In genomic region chr9:79335987-79336386, GRCh38 we compare ENCODE assay signal across 33 cellular contexts.
DNase-seq lines count a peak whose midpoint lies in the region; ATAC-seq, FAIRE-seq and TF ChIP-seq lines count a peak whose summit lies in the region.
"Had no signal": no experiment of that assay in that cellular context is flagged by ENCODE, and none has a peak within 500 bp of the region (broad histone marks: within the 10 kb centered on the region; RNA-seq: fewer than 3 reads in every experiment).

No MANE protein-coding gene starts in this region.

- WGBS in spleen, 5 donors: 74 to 100% (median 89%) methylated on average over 1 of the region's 1 CpG

- H3K9me3 Mint-ChIP-seq in GM23338: peaks cover 11% of the 10 kb centered on the region; the same call in 2 of the 3 replicates
- H3K9me3 Mint-ChIP-seq: CD4-positive, alpha-beta T cell had no signal

- no peak for TF ChIP-seq POLR2A in spleen (IDR thresholded peaks at IDR 0.05)

- no peak for ATAC-seq in GM23338
- no peak for ATAC-seq in GM18502 (IDR thresholded peaks at IDR 0.05; ENCODE audit: poor library complexity, unreplicated experiment)
- ATAC-seq: A549; CD8-positive, alpha-beta T cell had no signal

- intact Hi-C loops in kidney (cut with DNase I): no loop called here
- intact Hi-C loops in spleen (cut with DNase I; ENCODE audit: low total_unique reads): no loop called here

- H3K4me1 ChIP-seq in kidney (ENCODE audit: control insufficient read depth in 1 of 2, insufficient read depth in 1 of 2, low read depth in 1 of 2, low read length in 2 of 2): no peaks in the 10 kb centered on the region
- H3K4me1 ChIP-seq in spleen: no peaks in the 10 kb centered on the region
- H3K4me1 ChIP-seq in GM23338 (ENCODE audit: insufficient read depth): no peaks in the 10 kb centered on the region
- H3K4me1 ChIP-seq: A549, BE2C, BLaER1, Caco-2 had no signal

- peak; percentile 51 for DNase-seq in kidney
- DNase-seq in spleen: peak; percentile 52
- DNase-seq in GM23338 (ENCODE audit: low spot score): no peak
- DNase-seq: 8988T; ACHN; AML-193; BE2C; C1 segment of cervical spinal cord; Caco-2; Calu3; CD4-positive, alpha-beta memory T cell; CD4-positive, alpha-beta T cell; CD4-positive, CD25-positive, alpha-beta regulatory T cell; CD8-positive, alpha-beta memory T cell; CD8-positive, alpha-beta T cell; COR-L47; DMS 273 treated with DMSO at 0.1 percent for 48 hours; DMS153; DMS53; DMS79; DMS79 treated with DMSO at 0.1 percent for 48 hours; DND-41; EL had no signal

- H3K27me3 Mint-ChIP-seq in GM23338 (ENCODE audit: insufficient read depth, low read depth, poor library complexity): no peaks in the 10 kb centered on the region
- H3K27me3 Mint-ChIP-seq: CD4-positive, CD25-positive, alpha-beta regulatory T cell had no signal

- H3K4me3 Mint-ChIP-seq in GM23338: no peak overlapping the region
- H3K4me3 Mint-ChIP-seq: B cell; CD14-positive monocyte; CD4-positive, alpha-beta memory T cell; CD4-positive, alpha-beta T cell; CD4-positive, CD25-positive, alpha-beta regulatory T cell; CD8-positive, alpha-beta memory T cell; CD8-positive, alpha-beta T cell had no signal

- TF ChIP-seq CTCF in kidney (IDR thresholded peaks at IDR 0.05; ENCODE audit: borderline replicate concordance, extremely low read depth, insufficient read depth) (no peak), spleen (IDR thresholded peaks at IDR 0.05 in 8 of 11, conservative IDR thresholded peaks at IDR 0.05 in 3 of 11) (no peak), GM23338 (conservative IDR thresholded peaks at IDR 0.05; ENCODE audit: low read depth in 2 of 2) (no peak)

- H3K9me3 ChIP-seq in kidney (ENCODE audit: control insufficient read depth in 1 of 2, low read length in 2 of 2): peaks cover 0 to 13% of the 10 kb centered on the region in 2 donors
- H3K9me3 ChIP-seq in spleen: peaks cover 0 to 31% (median 21%) of the 10 kb centered on the region in 8 donors
- H3K9me3 ChIP-seq: BE2C, Caco-2 had no signal

- H3K4me1 Mint-ChIP-seq in GM23338: peaks cover 5% of the 10 kb centered on the region; the same call in 2 of the 3 replicates
- H3K4me1 Mint-ChIP-seq: B cell; CD4-positive, alpha-beta memory T cell; CD4-positive, CD25-positive, alpha-beta regulatory T cell; CD8-positive, alpha-beta memory T cell had no signal

- H3K4me3 ChIP-seq in kidney (ENCODE audit: low read length in 2 of 2) (no peak overlapping the region), spleen (no peak overlapping the region), GM23338 (no peak overlapping the region)
- H3K4me3 ChIP-seq: A549; BLaER1; BLaER1 treated with 17β-estradiol and CSF1 and Interleukin-3, amounts not matched to agents 10 nM and 100 nM had no signal

- H3K36me3 Mint-ChIP-seq in GM23338 (ENCODE audit: low read depth): peaks cover 8% of the 10 kb centered on the region
- H3K36me3 Mint-ChIP-seq: CD14-positive monocyte; CD4-positive, alpha-beta memory T cell; CD4-positive, CD25-positive, alpha-beta regulatory T cell; CD8-positive, alpha-beta memory T cell; CD8-positive, alpha-beta T cell had no signal

- FAIRE-seq in kidney (lab: Jason Lieb, UNC): no peak
- FAIRE-seq: A204.1, A549, D721Med had no signal

- H3K36me3 ChIP-seq in kidney (ENCODE audit: control insufficient read depth in 1 of 2, insufficient read depth in 2 of 2, low read length in 2 of 2) (no peaks in the 10 kb centered on the region), spleen (no peaks in the 10 kb centered on the region), GM23338 (ENCODE audit: insufficient read depth) (no peaks in the 10 kb centered on the region)
- H3K36me3 ChIP-seq: BE2C, BLaER1 had no signal

- no peaks in the 10 kb centered on the region for H3K9me2 ChIP-seq in GM23338 (ENCODE audit: insufficient read depth)

- no peaks in the 10 kb centered on the region for H3K79me2 ChIP-seq in GM23338 (replicated peaks; ENCODE audit: insufficient read depth)

- no peak overlapping the region for H2AFZ ChIP-seq in GM23338

- H3K9ac ChIP-seq in kidney (ENCODE audit: low read length in 2 of 2): no peak overlapping the region
- H3K9ac ChIP-seq: BLaER1; BLaER1 treated with 17β-estradiol and CSF1 and Interleukin-3, amounts not matched to agents 10 nM and 100 nM had no signal

- H4K20me1 ChIP-seq in GM23338 (replicated peaks; ENCODE audit: insufficient read depth): no peaks in the 10 kb centered on the region
- H4K20me1 ChIP-seq: BLaER1; BLaER1 treated with 17β-estradiol and CSF1 and Interleukin-3, amounts not matched to agents 10 nM and 100 nM had no signal

- H3K27ac Mint-ChIP-seq in GM23338: no peak overlapping the region
- H3K27ac Mint-ChIP-seq: B cell; CD4-positive, alpha-beta memory T cell; CD4-positive, alpha-beta T cell; CD4-positive, CD25-positive, alpha-beta regulatory T cell; CD8-positive, alpha-beta memory T cell; CD8-positive, alpha-beta T cell had no signal

- no peak overlapping the region for H3K27ac ChIP-seq in kidney (ENCODE audit: low read depth in 2 of 2, low read length in 2 of 2)
- no peak overlapping the region for H3K27ac ChIP-seq in spleen
- H3K27ac ChIP-seq in GM23338 (ENCODE audit: low read depth): no peak overlapping the region
- H3K27ac ChIP-seq: 22Rv1; A549; BLaER1; BLaER1 treated with 17β-estradiol and CSF1 and Interleukin-3, amounts not matched to agents 10 nM and 100 nM; C4-2B had no signal

- H3K27me3 ChIP-seq in spleen (replicated peaks in 1 of 7) (no peaks in the 10 kb centered on the region), GM23338 (ENCODE audit: insufficient read depth) (no peaks in the 10 kb centered on the region)
- H3K27me3 ChIP-seq: BE2C; BLaER1; BLaER1 treated with 17β-estradiol and CSF1 and Interleukin-3, amounts not matched to agents 10 nM and 100 nM had no signal

- no peaks in the 10 kb centered on the region for H3F3A ChIP-seq in GM23338 (replicated peaks; ENCODE audit: low read depth)

- no peak overlapping the region for H3K4me2 ChIP-seq in GM23338
- H3K4me2 ChIP-seq: A549; BLaER1; BLaER1 treated with 17β-estradiol and CSF1 and Interleukin-3, amounts not matched to agents 10 nM and 100 nM had no signal

TF ChIP-seq in GM23338, 12 proteins besides CTCF, POLR2A, EP300 and RAD21:
- no peak for TF ChIP-seq ZNF331 (CRISPR knock-in tag; IDR thresholded peaks at IDR 0.05; ENCODE audit: low read depth)
- TF ChIP-seq JUNB (IDR thresholded peaks at IDR 0.05; ENCODE audit: unreplicated experiment): no peak
- TF ChIP-seq ZNF462 (CRISPR knock-in tag; IDR thresholded peaks at IDR 0.05): no peak
